ENCODE assay signal across 1 cellular context in the genomic region with DNA sequence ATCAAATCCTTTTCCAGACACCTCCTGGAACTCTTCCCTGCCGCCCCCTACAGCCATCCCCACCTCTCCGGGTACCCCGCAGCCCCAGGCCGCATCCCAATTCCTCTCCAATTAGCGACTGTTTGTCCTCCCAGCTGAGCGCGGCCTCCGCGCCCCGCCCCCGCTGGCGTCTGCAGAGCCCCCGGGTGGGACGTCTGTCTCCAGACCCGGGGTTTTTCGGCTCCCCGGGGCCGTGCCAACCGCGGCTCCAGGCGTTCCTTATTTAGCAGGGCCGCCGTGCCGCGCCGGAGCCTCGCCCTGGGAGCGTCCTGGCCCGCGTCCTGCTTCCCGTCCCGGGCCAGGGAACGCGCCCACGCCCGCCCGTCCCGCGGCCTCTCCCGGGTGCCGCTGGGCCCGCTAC.
A peak's percentile ranks its signal among the peaks of the same experiment; 100 is the strongest.
TF ChIP-seq lines count a peak whose summit lies in the region.

No MANE protein-coding gene starts in this region.

TF ChIP-seq in GM12878, 131 proteins besides CTCF, POLR2A, EP300 and RAD21:
- 0 out of 2 replicates have a peak, but pooled peaks have one; percentile 25 for TF ChIP-seq IKZF1 (conservative IDR thresholded peaks at IDR 0.05)
